In genomic region chr17:37067555-37068111, GRCh38 we compare ENCODE assay signal across 11 cellular contexts.
DNase-seq lines count a peak whose midpoint lies in the region; ATAC-seq, FAIRE-seq and TF ChIP-seq lines count a peak whose summit lies in the region.
"Had no signal": no experiment of that assay in that cellular context is flagged by ENCODE, and none has a peak within 500 bp of the region (broad histone marks: within the 10 kb centered on the region; RNA-seq: fewer than 3 reads in every experiment).

No MANE protein-coding gene starts in this region.

- 80% methylated on average over 13 of the region's 13 CpGs for WGBS in HUES64
- WGBS in HepG2 (ENCODE audit: low lambda C conversion rate) = 0% methylated on average over 7 of the region's 13 CpGs

- TF ChIP-seq EP300 in HepG2 (IDR thresholded peaks at IDR 0.05; ENCODE audit: low read depth in 2 of 2, low read length in 2 of 2) (peak in 1 of 2 experiments; percentile 33; a peak in 1 of 4 replicates), HepG2 (CRISPR knock-in tag; IDR thresholded peaks at IDR 0.05; ENCODE audit: borderline replicate concordance) (peak; percentile 58; the same call in 1 of the 2 replicates)

- H4K20me1 ChIP-seq in HepG2 (ENCODE audit: insufficient read depth, low read length) = no peaks in the 10 kb centered on the region

- H3K36me3 Mint-ChIP-seq in brain (no peaks in the 10 kb centered on the region), chondrocyte (ENCODE audit: low read depth) (no peaks in the 10 kb centered on the region)
- no peaks in the 10 kb centered on the region for H3K36me3 Mint-ChIP-seq in CD8-positive, alpha-beta memory T cell

- POLR2A ChIA-PET in AG04450 (lab: Yijun Ruan, JAX) = no interaction called here
- POLR2A ChIA-PET in HepG2 (lab: Yijun Ruan, JAX) = interaction anchor here (1.0 to 1.7 kb wide), 3 partner anchors 13 to 466 kb away, joined by 3 to 6 read pairs (median 4); partner anchors contain the start of gene MRM1
- POLR2A ChIA-PET in CD8-positive, alpha-beta memory T cell (lab: Charles Lee) = no interaction called here

- no peak overlapping the region for H2AFZ ChIP-seq in HepG2 (ENCODE audit: low read length)

- H3K27ac Mint-ChIP-seq in brain (peak overlapping the region in 3 of 5 experiments; percentile 77 to 95 (median 81)), chondrocyte (ENCODE audit: unreplicated experiment) (no peak overlapping the region)
- peak overlapping the region in 2 of 8 donors; percentile 15 to 40 for H3K27ac Mint-ChIP-seq in CD8-positive, alpha-beta memory T cell

- H3K36me3 ChIP-seq in HUES64 (ENCODE audit: insufficient read depth, low read length) (no peaks in the 10 kb centered on the region), HepG2 (replicated peaks in 1 of 2; ENCODE audit: control insufficient read depth in 1 of 2, insufficient read depth in 2 of 2, low read length in 2 of 2) (no peaks in the 10 kb centered on the region)
- H3K36me3 ChIP-seq in CD8-positive, alpha-beta memory T cell (ENCODE audit: insufficient read depth, low read length) = no peaks in the 10 kb centered on the region

- TF ChIP-seq CTCF in AG04450 (IDR thresholded peaks at IDR 0.05; ENCODE audit: low read depth, low read length) (no peak), brain (conservative IDR thresholded peaks at IDR 0.05) (no peak), HepG2 (CRISPR knock-in tag; IDR thresholded peaks at IDR 0.05) (0 out of 2 replicates have a peak, but pooled peaks have one; percentile 7), chondrocyte (IDR thresholded peaks at IDR 0.05) (no peak)

- FAIRE-seq in HepG2 (lab: Jason Lieb, UNC) = no peak

- H3K4me1 Mint-ChIP-seq in brain (peaks cover 48% of the 10 kb centered on the region), chondrocyte (ENCODE audit: low read depth) (no peaks in the 10 kb centered on the region)
- H3K4me1 Mint-ChIP-seq in CD8-positive, alpha-beta memory T cell = no peaks in the 10 kb centered on the region

- H3K4me1 ChIP-seq in HUES64 (ENCODE audit: insufficient read depth, low read length) = peaks cover 47% of the 10 kb centered on the region
- H3K4me1 ChIP-seq in HepG2 (ENCODE audit: insufficient read depth, low read length) = peaks cover 35% of the 10 kb centered on the region
- H3K4me1 ChIP-seq in CD8-positive, alpha-beta memory T cell (ENCODE audit: insufficient read depth, low read length) = no peaks in the 10 kb centered on the region

- CTCF ChIA-PET in AG04450 (lab: Charles Lee) (interaction anchor here (1.0 to 2.5 kb wide), 4 partner anchors 19 to 441 kb away, joined by 3 to 15 read pairs (median 4); no protein-coding TSS in a partner anchor), HepG2 (lab: Yijun Ruan, JAX; ENCODE audit: low intra/inter-chr PET ratio, low total read pairs) (no interaction called here)
- CTCF ChIA-PET in CD8-positive, alpha-beta memory T cell (lab: Charles Lee) = interaction anchor here (1.1 to 1.7 kb wide), 2 partner anchors 20 to 21 kb away, joined by 3 to 10 read pairs; no protein-coding TSS in a partner anchor

- peak overlapping the region; percentile 73 for H3K4me2 ChIP-seq in HepG2 (ENCODE audit: low read depth, low read length)

- H3K79me2 ChIP-seq in HepG2 (ENCODE audit: insufficient read depth, low read length) = no peaks in the 10 kb centered on the region

- peak; percentile 38 for DNase-seq in AG04450 (ENCODE audit: low read depth, low spot score)
- peak; percentile 65 for DNase-seq in HepG2 (ENCODE audit: low spot score)
- DNase-seq in NCI-H2171 (lab: John Stamatoyannopoulos, UW) = no peak
- no peak for DNase-seq in CD8-positive, alpha-beta memory T cell
- no peak for DNase-seq in chondrocyte (ENCODE audit: low spot score)

- H3K4me3 Mint-ChIP-seq in brain = peak overlapping the region in 2 of 5 experiments; percentile 40 to 46
- no peak overlapping the region for H3K4me3 Mint-ChIP-seq in CD8-positive, alpha-beta memory T cell
- H3K4me3 Mint-ChIP-seq in chondrocyte (ENCODE audit: unreplicated experiment) = no peak overlapping the region

- ATAC-seq in HepG2 (peak; percentile 88), GM18909 (IDR thresholded peaks at IDR 0.05; ENCODE audit: poor library complexity, unreplicated experiment) (no peak)

- TF ChIP-seq RAD21 in HepG2 (CRISPR knock-in tag; IDR thresholded peaks at IDR 0.05) = no peak

- H3K27ac ChIP-seq in AG04450 (ENCODE audit: low read depth, low read length) (no peak overlapping the region), HUES64 (ENCODE audit: low read depth, low read length) (peak overlapping the region; percentile 57; the same call in 1 of the 2 replicates), HepG2 (ENCODE audit: extremely low read length, insufficient read depth, low read length) (no peak overlapping the region)
- H3K27ac ChIP-seq in CD8-positive, alpha-beta memory T cell (ENCODE audit: low read depth, low read length) = no peak overlapping the region
- H3K27ac ChIP-seq: coronary artery, SK-N-MC, skin epidermis had no signal

- no peak overlapping the region for H3K4me3 ChIP-seq in AG04450 (ENCODE audit: low read depth, low read length)
- no peak overlapping the region for H3K4me3 ChIP-seq in HUES64 (ENCODE audit: low read length)
- H3K4me3 ChIP-seq in HepG2 (replicated peaks in 1 of 3; ENCODE audit: insufficient read depth in 1 of 3, low read depth in 2 of 3, low read length in 3 of 3) = peak overlapping the region; percentile 20 to 67 (median 22); a peak in 4 of 6 replicates
- H3K4me3 ChIP-seq in CD8-positive, alpha-beta memory T cell (ENCODE audit: low read length) = no peak overlapping the region
- H3K4me3 ChIP-seq: coronary artery, SK-N-MC, skin epidermis had no signal

- H3K9me3 ChIP-seq in AG04450 (ENCODE audit: control insufficient read depth, insufficient read depth, low read length) (no peaks in the 10 kb centered on the region), HUES64 (ENCODE audit: insufficient read depth, low read depth, low read length) (no peaks in the 10 kb centered on the region), HepG2 (ENCODE audit: low read length) (no peaks in the 10 kb centered on the region)
- H3K9me3 ChIP-seq in CD8-positive, alpha-beta memory T cell (ENCODE audit: low read length) = no peaks in the 10 kb centered on the region

- BruUV-seq in HepG2 (replicated peaks; lab: Mats Ljungman, UMichigan) = no TSS peak

- peaks cover 10% of the 10 kb centered on the region for H3K27me3 Mint-ChIP-seq in brain
- H3K27me3 Mint-ChIP-seq in CD8-positive, alpha-beta memory T cell = peaks cover 3% of the 10 kb centered on the region in 2 donors
- peaks cover 14% of the 10 kb centered on the region for H3K27me3 Mint-ChIP-seq in chondrocyte (ENCODE audit: low read depth)

- no peak overlapping the region for H3K9ac ChIP-seq in HUES64 (ENCODE audit: low read depth, low read length)
- peak overlapping the region; percentile 50; the same call in 1 of the 2 replicates for H3K9ac ChIP-seq in HepG2 (ENCODE audit: insufficient read depth, low read depth, low read length)

- H3K9me3 Mint-ChIP-seq in brain (peaks cover 0 to 6% (median 0%) of the 10 kb centered on the region in 5 experiments), chondrocyte (ENCODE audit: low read depth) (peaks cover 7% of the 10 kb centered on the region)
- no peaks in the 10 kb centered on the region for H3K9me3 Mint-ChIP-seq in CD8-positive, alpha-beta memory T cell

- in situ Hi-C loops in HepG2 (cut with HindIII; ENCODE audit: extremely low pct_ligation_motif_present, low pct_unique_long_range_greater_than_20kb) = loop anchor here (10.0 kb wide), 1 partner anchor 433 kb away; no protein-coding TSS in a partner anchor

- intact Hi-C loops in HepG2 (cut with micrococcal nuclease; ENCODE audit: unreplicated experiment) = no loop called here

- peaks cover 31% of the 10 kb centered on the region for H3K27me3 ChIP-seq in AG04450 (ENCODE audit: control insufficient read depth, insufficient read depth, low read length)
- H3K27me3 ChIP-seq in HUES64 (ENCODE audit: insufficient read depth, low read length) = no peaks in the 10 kb centered on the region
- H3K27me3 ChIP-seq in HepG2 (ENCODE audit: control insufficient read depth in 1 of 2, insufficient read depth in 2 of 2, low read length in 2 of 2) = peaks cover 2 to 31% of the 10 kb centered on the region in 2 experiments; a peak in 4 of 5 replicates
- no peaks in the 10 kb centered on the region for H3K27me3 ChIP-seq in CD8-positive, alpha-beta memory T cell (ENCODE audit: insufficient read depth, low read length, poor library complexity, severe bottlenecking)

- no peak for TF ChIP-seq POLR2A in HepG2 (IDR thresholded peaks at IDR 0.05; ENCODE audit: insufficient read depth in 1 of 2, low read depth in 2 of 2, low read length in 2 of 2)

TF ChIP-seq in HepG2, 621 proteins besides CTCF, POLR2A, EP300 and RAD21 (continues in another document):
- TF ChIP-seq BATF2 (CRISPR knock-in tag; IDR thresholded peaks at IDR 0.05) (0 out of 2 replicates have a peak, but pooled peaks have one; percentile 30), RNF2 (conservative IDR thresholded peaks at IDR 0.05; ENCODE audit: low read depth) (peak; percentile 51; the same call in 1 of the 2 replicates), ZNF512 (CRISPR knock-in tag; IDR thresholded peaks at IDR 0.05) (no peak), IRF2 (CRISPR knock-in tag; IDR thresholded peaks at IDR 0.05) (peak; percentile 26; the same call in 1 of the 2 replicates), MAX (IDR thresholded peaks at IDR 0.05) (peak; percentile 86), KDM5B (CRISPR knock-in tag; IDR thresholded peaks at IDR 0.05; ENCODE audit: borderline replicate concordance) (peak; percentile 69; the same call in 1 of the 2 replicates), ZNF766 (CRISPR knock-in tag; IDR thresholded peaks at IDR 0.05; ENCODE audit: borderline replicate concordance) (peak; percentile 45; the same call in 1 of the 2 replicates)

Comparison
In these comparisons a context has a peak if more than half of its experiments do, and no peak if none do; other contexts are left out.
1. DNase-seq: peak in AG04450 (single experiment) and HepG2 (single experiment); none in NCI-H2171 (single experiment), CD8-positive, alpha-beta memory T cell (0 of 5) and chondrocyte (single experiment).
2. H3K4me3 ChIP-seq: peak in HepG2 (3 of 3); none in AG04450 (single experiment), HUES64 (single experiment) and CD8-positive, alpha-beta memory T cell (single experiment).